8 cellular contexts compared by ENCODE assay signal in the genomic region with DNA sequence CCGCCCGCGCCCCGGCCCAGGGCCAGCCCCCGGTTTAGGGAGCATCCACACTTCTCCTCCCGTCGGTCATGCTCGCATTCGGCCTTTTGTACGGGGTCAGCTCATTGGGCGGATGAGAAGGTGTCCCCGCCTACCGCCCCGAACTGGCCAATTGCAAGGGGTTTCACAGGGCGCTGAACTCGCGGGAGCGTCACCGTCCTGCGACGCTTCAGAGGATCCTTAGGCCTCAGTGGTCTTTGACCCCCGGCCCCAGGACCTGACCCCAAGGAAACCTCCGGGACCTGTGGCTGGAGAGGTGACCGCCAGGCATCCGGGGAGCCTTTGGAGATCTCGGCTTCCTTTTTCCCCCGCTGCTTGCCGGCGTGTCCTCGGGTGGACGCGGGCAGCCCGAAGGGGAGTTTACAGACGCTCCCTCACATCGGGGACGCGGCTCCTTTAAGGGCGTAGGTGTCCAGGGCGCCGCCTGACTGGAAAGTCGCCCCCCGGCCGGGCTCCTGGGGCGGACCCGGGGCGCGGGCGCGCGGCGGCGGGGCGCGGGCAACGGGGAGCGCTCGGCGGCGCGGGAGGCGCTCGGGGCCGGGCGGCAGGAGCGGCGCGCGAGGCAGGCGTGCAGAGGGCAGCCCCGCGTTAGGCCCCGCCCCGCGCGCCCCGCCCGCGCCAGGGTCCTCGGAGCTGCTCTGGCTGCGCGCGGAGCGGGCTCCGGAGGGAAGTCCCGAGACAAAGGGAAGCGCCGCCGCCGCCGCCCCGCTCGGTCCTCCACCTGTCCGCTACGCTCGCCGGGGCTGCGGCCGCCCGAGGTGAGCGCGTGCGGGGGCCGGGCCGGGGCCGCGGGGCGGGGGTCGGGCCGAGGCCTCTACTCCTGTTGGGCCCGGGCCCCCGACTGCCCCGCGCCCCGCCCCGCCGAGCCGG. TPM values are rescaled to one million over a fixed set of nuclear protein-coding genes. Genes with fewer than 3 reads are reported as not detected.
DNase-seq lines count a peak whose midpoint lies in the region; ATAC-seq and TF ChIP-seq lines count a peak whose summit lies in the region.

UBE2I (plus strand) TSS at position 660 of the 909 bp plus-strand sequence. CDS start 4,395 bp downstream, outside the sequence.

- peak; percentile 70 for ATAC-seq in HG02642 (IDR thresholded peaks at IDR 0.05; ENCODE audit: poor library complexity, unreplicated experiment)

- H3K79me2 ChIP-seq in SU-DHL-6 (ENCODE audit: insufficient read depth, low read length) (peaks cover 44% of the 10 kb centered on the region), osteoblast (ENCODE audit: insufficient read depth, low read length) (peaks cover 44% of the 10 kb centered on the region)

- H3K36me3 ChIP-seq in SU-DHL-6 (ENCODE audit: low read length) (no peaks in the 10 kb centered on the region), osteoblast (ENCODE audit: insufficient read depth, low read length) (peaks cover 3% of the 10 kb centered on the region), testis (ENCODE audit: low read depth, missing control alignments) (no peaks in the 10 kb centered on the region)

- H4K20me1 ChIP-seq in SU-DHL-6 (ENCODE audit: low read depth, low read length) (peaks cover 21% of the 10 kb centered on the region), osteoblast (ENCODE audit: insufficient read depth, low read length) (peaks cover 41% of the 10 kb centered on the region)

- no peaks in the 10 kb centered on the region for H3K27me3 Mint-ChIP-seq in activated naive CD8-positive, alpha-beta T cell treated with anti-CD3 and anti-CD28 coated beads for 36 hours
- peaks cover 6% of the 10 kb centered on the region for H3K27me3 Mint-ChIP-seq in glutamatergic neuron (ENCODE audit: unreplicated experiment)

- H3K9me3 Mint-ChIP-seq in activated naive CD8-positive, alpha-beta T cell treated with anti-CD3 and anti-CD28 coated beads for 36 hours, result peaks cover 9% of the 10 kb centered on the region
- peaks cover 7% of the 10 kb centered on the region for H3K9me3 Mint-ChIP-seq in glutamatergic neuron (ENCODE audit: unreplicated experiment)

- H3K4me3 ChIP-seq in SU-DHL-6 (ENCODE audit: insufficient read depth, low read length, poor library complexity, severe bottlenecking), result peak within 1 kb of the TSS; percentile 79
- H3K4me3 ChIP-seq in osteoblast (ENCODE audit: insufficient read depth, low read length), result peak within 1 kb of the TSS; percentile 81
- peak within 1 kb of the TSS; percentile 67 to 83 for H3K4me3 ChIP-seq in testis

- H3K4me1 ChIP-seq in osteoblast (ENCODE audit: insufficient read depth, low read length) (peaks cover 23% of the 10 kb centered on the region), testis (peaks cover 24% of the 10 kb centered on the region)

- peak within 1 kb of the TSS; percentile 99 for H3K27ac Mint-ChIP-seq in activated naive CD8-positive, alpha-beta T cell treated with anti-CD3 and anti-CD28 coated beads for 36 hours
- peak within 1 kb of the TSS; percentile 98 for H3K27ac Mint-ChIP-seq in glutamatergic neuron (ENCODE audit: unreplicated experiment)

- no peak for TF ChIP-seq CTCF in GM10266 (IDR thresholded peaks at IDR 0.05; ENCODE audit: control insufficient read depth, insufficient read depth, low read depth, missing control alignments)
- TF ChIP-seq CTCF in SU-DHL-6 (IDR thresholded peaks at IDR 0.05; ENCODE audit: insufficient read depth, low read length, poor library complexity, severe bottlenecking), result no peak
- no peak for TF ChIP-seq CTCF in glutamatergic neuron (IDR thresholded peaks at IDR 0.05; ENCODE audit: partially characterized antibody, unreplicated experiment)
- no peak for TF ChIP-seq CTCF in osteoblast (IDR thresholded peaks at IDR 0.05; ENCODE audit: extremely low read depth, low read depth, low read length)
- TF ChIP-seq CTCF in testis (IDR thresholded peaks at IDR 0.05), result no peak

- H2AFZ ChIP-seq in SU-DHL-6 (ENCODE audit: low read depth, low read length, severe bottlenecking) (peak within 1 kb of the TSS; percentile 77), osteoblast (ENCODE audit: low read length) (peak within 1 kb of the TSS; percentile 99)

- H3K9me3 ChIP-seq in SU-DHL-6 (ENCODE audit: insufficient read depth, low read length), result no peaks in the 10 kb centered on the region
- H3K9me3 ChIP-seq in osteoblast (ENCODE audit: low read depth, low read length), result no peaks in the 10 kb centered on the region
- H3K9me3 ChIP-seq in testis, result no peaks in the 10 kb centered on the region

- peak within 1 kb of the TSS; percentile 81 for H3K9ac ChIP-seq in SU-DHL-6 (ENCODE audit: low read length)

- H3K4me2 ChIP-seq in SU-DHL-6 (ENCODE audit: low read depth, low read length, poor library complexity, severe bottlenecking), result peak within 1 kb of the TSS; percentile 79
- peak within 1 kb of the TSS; percentile 94 for H3K4me2 ChIP-seq in osteoblast (ENCODE audit: insufficient read depth, low read length)

- intact Hi-C loops in testis (cut with DNase I; ENCODE audit: low total_unique reads), result no loop called here

- no peaks in the 10 kb centered on the region for H3K9me2 ChIP-seq in SU-DHL-6 (replicated peaks; ENCODE audit: insufficient read depth, low read length)

- H3K4me1 Mint-ChIP-seq in activated naive CD8-positive, alpha-beta T cell treated with anti-CD3 and anti-CD28 coated beads for 36 hours, result peaks cover 33% of the 10 kb centered on the region
- H3K4me1 Mint-ChIP-seq in glutamatergic neuron (ENCODE audit: low read depth, unreplicated experiment), result peaks cover 12% of the 10 kb centered on the region

- peaks cover 9% of the 10 kb centered on the region for H3F3A ChIP-seq in SU-DHL-6 (ENCODE audit: insufficient read depth)

- H3K27me3 ChIP-seq in SU-DHL-6 (ENCODE audit: low read length) (no peaks in the 10 kb centered on the region), osteoblast (ENCODE audit: insufficient read depth, low read length) (no peaks in the 10 kb centered on the region), testis (no peaks in the 10 kb centered on the region)

- peaks cover 20% of the 10 kb centered on the region for H3K36me3 Mint-ChIP-seq in activated naive CD8-positive, alpha-beta T cell treated with anti-CD3 and anti-CD28 coated beads for 36 hours
- H3K36me3 Mint-ChIP-seq in glutamatergic neuron (ENCODE audit: unreplicated experiment), result no peaks in the 10 kb centered on the region

- 0 to 1% methylated on average over 4 to 53 of the region's 117 CpGs for WGBS in testis, 2 donors

- DNase-seq in GM10266 (ENCODE audit: extremely low spot score) (peak; percentile 98), NCI-H128 (lab: John Stamatoyannopoulos, UW; ENCODE audit: unreplicated experiment) (peak; percentile 93), glutamatergic neuron (peak; percentile 95), osteoblast (ENCODE audit: insufficient read length, low spot score, missing footprints) (peak; percentile 99), testis (peak; percentile 98)
- peak; percentile 96 for DNase-seq in activated naive CD8-positive, alpha-beta T cell treated with anti-CD3 and anti-CD28 coated beads for 36 hours

- no peak for TF ChIP-seq POLR2A in testis (IDR thresholded peaks at IDR 0.05)

- H3K27ac ChIP-seq in SU-DHL-6 (ENCODE audit: low read depth, low read length) (peak within 1 kb of the TSS; percentile 79), osteoblast (ENCODE audit: low read depth, low read length) (peak within 1 kb of the TSS; percentile 99), testis (peak within 1 kb of the TSS; percentile 92 to 98)

- peak within 1 kb of the TSS; percentile 96 for H3K4me3 Mint-ChIP-seq in activated naive CD8-positive, alpha-beta T cell treated with anti-CD3 and anti-CD28 coated beads for 36 hours
- peak within 1 kb of the TSS; percentile 98 for H3K4me3 Mint-ChIP-seq in glutamatergic neuron (ENCODE audit: unreplicated experiment)

RNA-seq across cellular contexts. Expression of gene UBE2I, which starts in this region (rescaled TPM):
- 100 to 1,000 TPM; 280 to 282 TPM for total RNA-seq in activated naive CD8-positive, alpha-beta T cell treated with anti-CD3 and anti-CD28 coated beads for 36 hours
- total RNA-seq in glutamatergic neuron (ENCODE audit: unreplicated experiment), result 256 TPM
- total RNA-seq in osteoblast, result 37.1 and 49.2 TPM in 2 replicates
- total RNA-seq in testis, result 100 to 1,000 TPM; 116 to 127 TPM
- 143 TPM for polyA plus RNA-seq in testis (ENCODE audit: insufficient read depth, low read depth, low replicate concordance)

Comparison
In these comparisons a context has a peak if more than half of its experiments do, and no peak if none do; other contexts are left out.
1. Peak in every context shown above with its lines: DNase-seq, ATAC-seq, H3K4me3 ChIP-seq and H3K27ac ChIP-seq.